ENCODE assay signal across 13 cellular contexts in genomic region chr10:133241501-133242205, GRCh38. TPM values are rescaled to one million over a fixed set of nuclear protein-coding genes. Genes with fewer than 3 reads are reported as not detected.
DNase-seq lines count a peak whose midpoint lies in the region; ATAC-seq and TF ChIP-seq lines count a peak whose summit lies in the region.
"Had no signal": no experiment of that assay in that cellular context is flagged by ENCODE, and none has a peak within 500 bp of the region (broad histone marks: within the 10 kb centered on the region; RNA-seq: fewer than 3 reads in every experiment).

No MANE protein-coding gene starts in this region.

- ATAC-seq in GM21360 (IDR thresholded peaks at IDR 0.05; ENCODE audit: unreplicated experiment) = peak; percentile 42
- peak; percentile 12 for ATAC-seq in T-helper 17 cell
- peak; percentile 53 to 68 (median 53) for ATAC-seq in natural killer cell
- ATAC-seq in HG02623 (IDR thresholded peaks at IDR 0.05; ENCODE audit: unreplicated experiment) = no peak

- H3K27ac ChIP-seq in neural progenitor cell = no peak overlapping the region
- H3K27ac ChIP-seq: thyroid gland had no signal

- no peak overlapping the region for H3K4me2 ChIP-seq in neural progenitor cell

- no peaks in the 10 kb centered on the region for H3K79me2 ChIP-seq in neural progenitor cell (ENCODE audit: low read depth)

- no peaks in the 10 kb centered on the region for H3K36me3 Mint-ChIP-seq in T-helper 1 cell treated with Interleukin-12 subunit alpha and Interleukin-12 subunit beta and Interleukin-4 antibody, amounts not matched to agents 30 μg/mL and 1 μg/mL, for 36 hours (ENCODE audit: low read depth)
- H3K36me3 Mint-ChIP-seq in T-helper 17 cell (ENCODE audit: low read depth) = peaks cover 7% of the 10 kb centered on the region
- H3K36me3 Mint-ChIP-seq in natural killer cell = no peaks in the 10 kb centered on the region
- no peaks in the 10 kb centered on the region for H3K36me3 Mint-ChIP-seq in neural progenitor cell

- H3K27me3 Mint-ChIP-seq in T-helper 1 cell treated with Interleukin-12 subunit alpha and Interleukin-12 subunit beta and Interleukin-4 antibody, amounts not matched to agents 30 μg/mL and 1 μg/mL, for 36 hours (ENCODE audit: low read depth) = peaks cover 44% of the 10 kb centered on the region
- H3K27me3 Mint-ChIP-seq in T-helper 17 cell (peaks cover 50% of the 10 kb centered on the region), natural killer cell (ENCODE audit: low read depth in 2 of 2) (peaks cover 17 to 41% of the 10 kb centered on the region in 2 donors), neural progenitor cell (ENCODE audit: insufficient read depth, low read depth) (peaks cover 36% of the 10 kb centered on the region)

- peaks cover under 1% of the 10 kb centered on the region for H4K20me1 ChIP-seq in neural progenitor cell (ENCODE audit: low read depth)

- H3K4me1 ChIP-seq in neural progenitor cell = peaks cover 36% of the 10 kb centered on the region

- H3K9me3 ChIP-seq in T-helper 17 cell (ENCODE audit: control insufficient read depth, low read length, poor library complexity, severe bottlenecking) = no peaks in the 10 kb centered on the region
- H3K9me3 ChIP-seq in neural progenitor cell (ENCODE audit: low read depth) = no peaks in the 10 kb centered on the region
- H3K9me3 ChIP-seq: MG63, thyroid gland had no signal

- no peak overlapping the region for H3K4me3 ChIP-seq in neural progenitor cell
- H3K4me3 ChIP-seq: MG63, thyroid gland had no signal

- peaks cover 47% of the 10 kb centered on the region for H3K27me3 ChIP-seq in neural progenitor cell

- H3K9ac ChIP-seq in neural progenitor cell = no peak overlapping the region

- TF ChIP-seq CTCF in natural killer cell (IDR thresholded peaks at IDR 0.05) (no peak), neural progenitor cell (IDR thresholded peaks at IDR 0.05) (no peak)

- H3K9me3 Mint-ChIP-seq in T-helper 1 cell treated with Interleukin-12 subunit alpha and Interleukin-12 subunit beta and Interleukin-4 antibody, amounts not matched to agents 30 μg/mL and 1 μg/mL, for 36 hours = no peaks in the 10 kb centered on the region
- no peaks in the 10 kb centered on the region for H3K9me3 Mint-ChIP-seq in natural killer cell
- peaks cover 3% of the 10 kb centered on the region for H3K9me3 Mint-ChIP-seq in neural progenitor cell

- DNase-seq in T-helper 1 cell = no peak
- DNase-seq in T-helper 17 cell = no peak
- no peak for DNase-seq in natural killer cell
- no peak for DNase-seq in neural progenitor cell (ENCODE audit: low spot score)
- DNase-seq in HT-29 (ENCODE audit: low spot score) = no peak
- DNase-seq: activated CD4-positive, alpha-beta T cell treated with anti-CD3 and anti-CD28 coated beads, Interleukin-2, amount 50 U/mL, for 4 hours; MG63 had no signal

- peaks cover 20% of the 10 kb centered on the region for H3F3A ChIP-seq in neural progenitor cell (ENCODE audit: low read depth)

- no peaks in the 10 kb centered on the region for H3K36me3 ChIP-seq in neural progenitor cell
- H3K36me3 ChIP-seq: MG63, thyroid gland had no signal

- intact Hi-C loops in natural killer cell (cut with micrococcal nuclease) = no loop called here

- H3K27ac Mint-ChIP-seq in T-helper 1 cell treated with Interleukin-12 subunit alpha and Interleukin-12 subunit beta and Interleukin-4 antibody, amounts not matched to agents 30 μg/mL and 1 μg/mL, for 36 hours = no peak overlapping the region
- H3K27ac Mint-ChIP-seq in T-helper 17 cell (no peak overlapping the region), natural killer cell (peak overlapping the region in 1 of 2 donors; percentile 42), neural progenitor cell (no peak overlapping the region)

- peaks cover 11% of the 10 kb centered on the region for H3K4me1 Mint-ChIP-seq in T-helper 1 cell treated with Interleukin-12 subunit alpha and Interleukin-12 subunit beta and Interleukin-4 antibody, amounts not matched to agents 30 μg/mL and 1 μg/mL, for 36 hours (ENCODE audit: low read depth)
- H3K4me1 Mint-ChIP-seq in T-helper 17 cell (peaks cover 21% of the 10 kb centered on the region), natural killer cell (peaks cover 6 to 33% of the 10 kb centered on the region in 2 donors), neural progenitor cell (peaks cover 15% of the 10 kb centered on the region)

- H2AFZ ChIP-seq in neural progenitor cell (replicated peaks) = no peak overlapping the region

- peak overlapping the region; percentile 66 for H3K4me3 Mint-ChIP-seq in T-helper 1 cell treated with Interleukin-12 subunit alpha and Interleukin-12 subunit beta and Interleukin-4 antibody, amounts not matched to agents 30 μg/mL and 1 μg/mL, for 36 hours
- H3K4me3 Mint-ChIP-seq in T-helper 17 cell (peak overlapping the region; percentile 86), natural killer cell (peak overlapping the region; percentile 71), neural progenitor cell (no peak overlapping the region)

RNA-seq across cellular contexts. Expression of gene VENTX, which starts 4.0 kb away (rescaled TPM):
- under 1 TPM; 0.21 to 0.52 TPM for total RNA-seq in T-helper 17 cell
- total RNA-seq in natural killer cell = 1 to 10 TPM in 1 of 3 donors, under 1 TPM in 2; 0.48 to 4.1 (median 0.75) TPM
- 1.0 TPM in 1 of 2 replicates, not detected in the other for total RNA-seq in neural progenitor cell (ENCODE audit: low replicate concordance)
- not detected in 2 replicates for total RNA-seq in HT-29 (2014; rRNA removed; shearing (Covaris generic))
- total RNA-seq: RPMI7951 had no signal

RNA-seq across cellular contexts. Expression of gene UTF1, which starts 11.6 kb away (rescaled TPM):
- total RNA-seq in T-helper 17 cell = not detected
- total RNA-seq in natural killer cell = under 1 TPM in 2 of 3 donors, not detected in 1; 0.31 to 0.33 TPM
- total RNA-seq in neural progenitor cell (ENCODE audit: low replicate concordance) = not detected in 2 replicates
- total RNA-seq in HT-29 (2014; rRNA removed; shearing (Covaris generic)) = not detected in 2 replicates
- total RNA-seq: cerebellum, RPMI7951, thyroid gland had no signal

RNA-seq across cellular contexts. Expression of gene ADAM8, which starts 35.0 kb away (rescaled TPM):
- total RNA-seq in T-helper 17 cell = 100 to 1,000 TPM; 157 to 188 TPM
- 100 to 1,000 TPM; 357 to 682 (median 425) TPM for total RNA-seq in natural killer cell
- total RNA-seq in neural progenitor cell (ENCODE audit: low replicate concordance) = 3.2 and 3.3 TPM in 2 replicates
- total RNA-seq in HT-29 (2014; rRNA removed; shearing (Covaris generic)) = 73.5 and 78.5 TPM in 2 replicates

Comparison
In these comparisons a context has a peak if more than half of its experiments do, and no peak if none do; other contexts are left out.
1. RNA of gene ADAM8, which starts 35.0 kb away (total RNA-seq): 357 to 682 TPM in natural killer cell, 157 to 188 TPM in T-helper 17 cell and 73.5 to 78.5 TPM in HT-29; 3.2 to 3.3 TPM in neural progenitor cell; every median in the first group is over 10 times any median in the second.